In the genomic region with DNA sequence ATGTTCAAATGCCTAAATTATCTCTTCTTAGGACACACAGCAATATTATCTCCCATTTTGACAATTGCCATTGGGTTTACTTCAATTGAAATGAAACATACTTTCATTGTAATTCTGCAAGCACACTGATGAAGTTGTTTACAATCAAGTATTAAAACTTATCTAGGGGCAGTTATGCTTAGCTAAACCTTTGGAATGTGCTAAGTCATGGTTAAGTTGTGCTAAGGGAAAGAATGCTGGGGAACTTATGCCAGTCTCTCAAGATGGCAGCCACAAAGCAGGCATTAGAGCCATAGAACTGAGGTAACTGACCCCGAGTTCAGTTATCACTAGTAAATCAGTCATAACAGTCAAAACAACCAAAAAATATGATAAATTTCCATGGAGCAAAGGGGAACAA, we compare ENCODE assay signal across 2 cellular contexts.
TF ChIP-seq lines count a peak whose summit lies in the region.

No MANE protein-coding gene starts in this region.

TF ChIP-seq in IMR-90, 13 proteins besides CTCF, POLR2A, EP300 and RAD21:
- TF ChIP-seq, protein P1, sequence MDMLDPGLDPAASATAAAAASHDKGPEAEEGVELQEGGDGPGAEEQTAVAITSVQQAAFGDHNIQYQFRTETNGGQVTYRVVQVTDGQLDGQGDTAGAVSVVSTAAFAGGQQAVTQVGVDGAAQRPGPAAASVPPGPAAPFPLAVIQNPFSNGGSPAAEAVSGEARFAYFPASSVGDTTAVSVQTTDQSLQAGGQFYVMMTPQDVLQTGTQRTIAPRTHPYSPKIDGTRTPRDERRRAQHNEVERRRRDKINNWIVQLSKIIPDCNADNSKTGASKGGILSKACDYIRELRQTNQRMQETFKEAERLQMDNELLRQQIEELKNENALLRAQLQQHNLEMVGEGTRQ (IDR thresholded peaks at IDR 0.05; ENCODE audit: low read depth, low read length): no peak
- TF ChIP-seq FOS (IDR thresholded peaks at IDR 0.05; ENCODE audit: low read depth, low read length) (no peak), MAFK (IDR thresholded peaks at IDR 0.05; ENCODE audit: low read depth, low read length) (peak; percentile 64; the same call in 1 of the 2 replicates), MAZ (IDR thresholded peaks at IDR 0.05; ENCODE audit: borderline replicate concordance, low read depth, low read length) (no peak), RFX5 (IDR thresholded peaks at IDR 0.05; ENCODE audit: low read depth, low read length) (no peak), BHLHE40 (IDR thresholded peaks at IDR 0.05; ENCODE audit: low read depth, low read length) (no peak), MXI1 (IDR thresholded peaks at IDR 0.05; ENCODE audit: borderline replicate concordance, low read depth, low read length) (no peak), CHD1 (IDR thresholded peaks at IDR 0.05; ENCODE audit: low read depth, low read length) (no peak), NFE2L2 (IDR thresholded peaks at IDR 0.05; ENCODE audit: low read depth, low read length) (peak; percentile 95), CEBPB (IDR thresholded peaks at IDR 0.05; ENCODE audit: low read depth, low read length) (no peak), RCOR1 (IDR thresholded peaks at IDR 0.05; ENCODE audit: insufficient replicate concordance, low read length) (no peak), SMC3 (IDR thresholded peaks at IDR 0.05; ENCODE audit: low read depth, low read length) (no peak)
- TF ChIP-seq, protein P2, sequence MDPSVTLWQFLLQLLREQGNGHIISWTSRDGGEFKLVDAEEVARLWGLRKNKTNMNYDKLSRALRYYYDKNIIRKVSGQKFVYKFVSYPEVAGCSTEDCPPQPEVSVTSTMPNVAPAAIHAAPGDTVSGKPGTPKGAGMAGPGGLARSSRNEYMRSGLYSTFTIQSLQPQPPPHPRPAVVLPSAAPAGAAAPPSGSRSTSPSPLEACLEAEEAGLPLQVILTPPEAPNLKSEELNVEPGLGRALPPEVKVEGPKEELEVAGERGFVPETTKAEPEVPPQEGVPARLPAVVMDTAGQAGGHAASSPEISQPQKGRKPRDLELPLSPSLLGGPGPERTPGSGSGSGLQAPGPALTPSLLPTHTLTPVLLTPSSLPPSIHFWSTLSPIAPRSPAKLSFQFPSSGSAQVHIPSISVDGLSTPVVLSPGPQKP (IDR thresholded peaks at IDR 0.05; ENCODE audit: borderline replicate concordance, low read depth, low read length): no peak

TF ChIP-seq in H1, 55 proteins besides CTCF, POLR2A, EP300 and RAD21:
- TF ChIP-seq CTBP2 (IDR thresholded peaks at IDR 0.05; ENCODE audit: borderline replicate concordance, insufficient read depth, insufficient read length, low read length) (no peak), RXRA (IDR thresholded peaks at IDR 0.05; ENCODE audit: insufficient read depth, low read depth, low read length) (no peak), BACH1 (IDR thresholded peaks at IDR 0.05; ENCODE audit: low read length) (peak; percentile 55)
